ENCODE assay signal across 1 cellular context in the genomic region with DNA sequence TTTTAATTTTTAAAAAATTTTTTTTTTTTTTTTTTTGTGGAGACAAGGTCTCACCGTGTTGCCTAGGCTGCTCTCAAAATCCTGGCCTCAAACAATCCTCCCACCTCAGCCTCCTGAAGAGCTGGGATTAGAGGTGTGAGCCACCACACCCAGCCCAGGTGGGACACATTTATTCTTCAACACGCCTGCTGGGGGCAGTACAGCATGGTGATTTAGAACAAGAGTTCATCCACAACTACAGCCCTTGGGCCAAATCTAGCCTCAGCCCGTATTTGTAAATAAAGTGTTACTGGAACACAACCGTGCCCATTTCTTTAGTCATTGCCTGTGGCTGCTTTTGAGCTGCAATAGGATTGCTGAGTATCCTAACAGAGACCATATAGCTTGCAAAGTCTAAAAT.
TF ChIP-seq lines count a peak whose summit lies in the region.

No MANE protein-coding gene starts in this region.

TF ChIP-seq in H1, 55 proteins besides CTCF, POLR2A, EP300 and RAD21 (continued from another document):
- TF ChIP-seq, protein P1, sequence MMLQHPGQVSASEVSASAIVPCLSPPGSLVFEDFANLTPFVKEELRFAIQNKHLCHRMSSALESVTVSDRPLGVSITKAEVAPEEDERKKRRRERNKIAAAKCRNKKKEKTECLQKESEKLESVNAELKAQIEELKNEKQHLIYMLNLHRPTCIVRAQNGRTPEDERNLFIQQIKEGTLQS (IDR thresholded peaks at IDR 0.05; ENCODE audit: insufficient read depth, low read depth, low read length), result no peak
- no peak for TF ChIP-seq CTBP2 (IDR thresholded peaks at IDR 0.05; ENCODE audit: borderline replicate concordance, insufficient read depth, insufficient read length, low read length)
- no peak for TF ChIP-seq NRF1 (IDR thresholded peaks at IDR 0.05; ENCODE audit: low read depth, low read length)
- no peak for TF ChIP-seq CREB1 (IDR thresholded peaks at IDR 0.05)
- TF ChIP-seq BCL11A (IDR thresholded peaks at IDR 0.05; ENCODE audit: low read depth in 2 of 2, low read length in 2 of 2), result no peak
- no peak for TF ChIP-seq YY1 (IDR thresholded peaks at IDR 0.05; ENCODE audit: low read depth, low read length)
